ENCODE assay signal across 9 cellular contexts in genomic region chr3:190384241-190384863, GRCh38. TPM values are rescaled to one million over a fixed set of nuclear protein-coding genes. Genes with fewer than 3 reads are reported as not detected.
DNase-seq lines count a peak whose midpoint lies in the region; ATAC-seq and TF ChIP-seq lines count a peak whose summit lies in the region.
"Had no signal": no experiment of that assay in that cellular context is flagged by ENCODE, and none has a peak within 500 bp of the region (broad histone marks: within the 10 kb centered on the region; RNA-seq: fewer than 3 reads in every experiment).

No MANE protein-coding gene starts in this region.

- POLR2A ChIA-PET in MCF 10A (lab: Yijun Ruan, JAX), result interaction anchor here (0.6 to 3.0 kb wide), 31 partner anchors 10 to 423 kb away, joined by 3 to 43 read pairs (median 8); partner anchors contain the start of genes CLDN1, IL1RAP and P3H2

- CTCF ChIA-PET in MCF 10A (lab: Yijun Ruan, JAX), result interaction anchor here (0.5 to 2.9 kb wide), 53 partner anchors 9 to 998 kb away, joined by 3 to 90 read pairs (median 4); partner anchors contain the start of genes CLDN1 and IL1RAP

- no peaks in the 10 kb centered on the region for H3K36me3 Mint-ChIP-seq in MCF 10A (ENCODE audit: insufficient read depth, unreplicated experiment)
- no peaks in the 10 kb centered on the region for H3K36me3 Mint-ChIP-seq in glutamatergic neuron (ENCODE audit: unreplicated experiment)

- BruUV-seq in MCF 10A (replicated peaks; lab: Mats Ljungman, UMichigan), result no TSS peak

- H3K4me1 Mint-ChIP-seq in MCF 10A (ENCODE audit: insufficient read depth, unreplicated experiment) (peaks cover 50% of the 10 kb centered on the region), glutamatergic neuron (ENCODE audit: low read depth, unreplicated experiment) (no peaks in the 10 kb centered on the region)
- H3K4me1 Mint-ChIP-seq: neural crest cell had no signal

- H3K4me3 Mint-ChIP-seq in MCF 10A (ENCODE audit: unreplicated experiment) (no peak overlapping the region), glutamatergic neuron (ENCODE audit: unreplicated experiment) (no peak overlapping the region)
- H3K4me3 Mint-ChIP-seq: neural crest cell had no signal

- peak; percentile 77 for DNase-seq in COLO829 (ENCODE audit: low spot score)
- peak; percentile 57 for DNase-seq in NCI-H748 (lab: John Stamatoyannopoulos, UW; ENCODE audit: unreplicated experiment)
- DNase-seq in MCF 10A (ENCODE audit: unreplicated experiment), result peak; percentile 93
- peak; percentile 84 to 88 for DNase-seq in lung microvascular endothelial cell (ENCODE audit: low read depth in 2 of 2)
- no peak for DNase-seq in glutamatergic neuron
- no peak for DNase-seq in NCI-H2029 treated with DMSO at 0.1 percent for 48 hours (lab: John Stamatoyannopoulos, UW)

- H3K27me3 Mint-ChIP-seq in MCF 10A (ENCODE audit: insufficient read depth, unreplicated experiment) (no peaks in the 10 kb centered on the region), glutamatergic neuron (ENCODE audit: unreplicated experiment) (peaks cover 1% of the 10 kb centered on the region)

- TF ChIP-seq CTCF in MCF 10A (IDR thresholded peaks at IDR 0.05; ENCODE audit: unreplicated experiment), result peak; percentile 88
- no peak for TF ChIP-seq CTCF in glutamatergic neuron (IDR thresholded peaks at IDR 0.05; ENCODE audit: partially characterized antibody, unreplicated experiment)

- H3K27ac Mint-ChIP-seq in MCF 10A (ENCODE audit: low read depth, unreplicated experiment) (peak overlapping the region; percentile 97), glutamatergic neuron (ENCODE audit: unreplicated experiment) (no peak overlapping the region)

- no peaks in the 10 kb centered on the region for H3K9me3 Mint-ChIP-seq in MCF 10A (ENCODE audit: unreplicated experiment)
- H3K9me3 Mint-ChIP-seq in glutamatergic neuron (ENCODE audit: unreplicated experiment), result no peaks in the 10 kb centered on the region
- H3K9me3 Mint-ChIP-seq: neural crest cell had no signal

- peak; percentile 89 for ATAC-seq in GM18870 (IDR thresholded peaks at IDR 0.05; ENCODE audit: unreplicated experiment)
- ATAC-seq in HG03095 (IDR thresholded peaks at IDR 0.05; ENCODE audit: unreplicated experiment), result peak; percentile 84

- intact Hi-C loops in MCF 10A (cut with micrococcal nuclease), result loop anchor here (1.0 to 5.0 kb wide), 13 partner anchors 40 to 667 kb away; partner anchors contain the start of genes CLDN1 and P3H2

RNA-seq across cellular contexts. Expression of gene CLDN16, which starts 3.6 kb away (rescaled TPM):
- total RNA-seq in MCF 10A (2022) (0.23 TPM in 1 of 2 replicates, not detected in the other), lung microvascular endothelial cell (not detected in 2 replicates), glutamatergic neuron (ENCODE audit: unreplicated experiment) (not detected)
- total RNA-seq: neural crest cell had no signal

Comparison
In these comparisons a context has a peak if more than half of its experiments do, and no peak if none do; other contexts are left out.
1. DNase-seq: peak in COLO829 (single experiment), NCI-H748 (single experiment), MCF 10A (single experiment) and lung microvascular endothelial cell (2 of 2); none in glutamatergic neuron (single experiment) and NCI-H2029 treated with DMSO at 0.1 percent for 48 hours (single experiment).